13 cellular contexts compared by ENCODE assay signal in the genomic region with DNA sequence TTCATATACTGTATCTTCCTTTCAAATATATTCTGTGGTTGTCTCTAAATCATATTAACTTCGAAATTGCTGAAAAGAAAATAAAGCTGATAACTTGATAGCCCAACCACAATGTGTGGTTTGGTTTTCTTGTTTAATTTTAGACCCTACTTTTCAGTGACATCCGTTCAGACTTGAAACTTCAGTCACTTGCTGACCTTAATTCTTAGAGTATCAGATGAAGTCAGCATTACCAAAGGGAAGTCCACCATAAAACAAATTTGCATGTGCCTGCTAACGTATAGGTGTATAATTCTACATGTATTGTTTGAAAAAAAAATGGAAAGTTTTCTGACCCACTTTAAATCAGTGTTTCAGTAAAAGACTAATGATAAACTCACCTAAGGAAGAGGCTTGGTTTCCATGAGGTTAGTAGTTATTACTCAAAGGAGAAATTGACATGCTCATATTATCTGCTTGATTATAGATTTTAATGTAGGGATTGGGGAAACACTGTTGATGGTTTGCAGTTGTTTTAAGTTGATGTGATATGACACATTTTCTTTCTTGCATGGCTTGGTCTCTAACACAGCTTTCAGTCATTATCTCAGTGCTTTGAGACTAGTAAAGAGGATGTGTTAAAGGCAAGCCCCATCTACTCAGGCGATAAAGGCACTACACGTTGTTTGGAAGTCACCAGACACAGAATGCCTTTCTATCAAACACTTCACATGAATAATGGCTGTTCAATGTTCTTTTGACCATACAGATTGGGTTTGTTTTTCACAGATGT. TPM values are rescaled to one million over a fixed set of nuclear protein-coding genes. Genes with fewer than 3 reads are reported as not detected.
A peak's percentile ranks its signal among the peaks of the same experiment; 100 is the strongest.
DNase-seq lines count a peak whose midpoint lies in the region; ATAC-seq and TF ChIP-seq lines count a peak whose summit lies in the region.
"Had no signal": no experiment of that assay in that cellular context is flagged by ENCODE, and none has a peak within 500 bp of the region (broad histone marks: within the 10 kb centered on the region; RNA-seq: fewer than 3 reads in every experiment).

No MANE protein-coding gene starts in this region.

- no peaks in the 10 kb centered on the region for H3K79me2 ChIP-seq in hepatocyte

- H3K4me1 Mint-ChIP-seq in endothelial cell (ENCODE audit: unreplicated experiment) = peaks cover 4% of the 10 kb centered on the region

- TF ChIP-seq CTCF in endothelial cell (IDR thresholded peaks at IDR 0.05; ENCODE audit: unreplicated experiment) = no peak
- no peak for TF ChIP-seq CTCF in hepatocyte (IDR thresholded peaks at IDR 0.05; ENCODE audit: poor library complexity)

- H3K27me3 ChIP-seq in hepatocyte = no peaks in the 10 kb centered on the region

- no peaks in the 10 kb centered on the region for H3K36me3 ChIP-seq in hepatocyte (replicated peaks; ENCODE audit: insufficient read depth, low read depth)

- no peaks in the 10 kb centered on the region for H3K27me3 Mint-ChIP-seq in endothelial cell (ENCODE audit: unreplicated experiment)

- H3K4me2 ChIP-seq in hepatocyte = no peak overlapping the region

- H3K4me1 ChIP-seq in hepatocyte (ENCODE audit: insufficient read depth) = no peaks in the 10 kb centered on the region

- ATAC-seq in GM18870 (IDR thresholded peaks at IDR 0.05; ENCODE audit: unreplicated experiment) = peak; percentile 80
- ATAC-seq in GM21526 (IDR thresholded peaks at IDR 0.05; ENCODE audit: low FRiP score, unreplicated experiment) = peak; percentile 60
- ATAC-seq in HG03097 (IDR thresholded peaks at IDR 0.05; ENCODE audit: low FRiP score, unreplicated experiment) = peak; percentile 80

- H3K9me3 ChIP-seq in hepatocyte (ENCODE audit: low read depth) = no peaks in the 10 kb centered on the region

- no peak overlapping the region for H3K27ac ChIP-seq in hepatocyte

- DNase-seq in myocyte (ENCODE audit: low read depth) (peak; percentile 18), NCI-H526 (lab: John Stamatoyannopoulos, UW) (no peak), endothelial cell (ENCODE audit: low spot score) (no peak), hepatocyte (ENCODE audit: low spot score) (no peak)
- DNase-seq in activated effector memory CD4-positive, alpha-beta T cell treated with anti-CD3 and anti-CD28 coated beads, Interleukin-2, amount 50 U/mL, for 16 hours = no peak
- DNase-seq: amygdala, DMS 273 treated with DMSO at 0.1 percent for 48 hours had no signal

- no peaks in the 10 kb centered on the region for H3K9me2 ChIP-seq in hepatocyte (replicated peaks; ENCODE audit: insufficient read depth)

- no peaks in the 10 kb centered on the region for H3K9me3 Mint-ChIP-seq in endothelial cell (ENCODE audit: unreplicated experiment)

- 75% methylated on average over 5 of the region's 5 CpGs for WGBS in hepatocyte (ENCODE audit: low lambda C conversion rate, missing lambda C conversion rate)

- H3K4me3 Mint-ChIP-seq in endothelial cell (ENCODE audit: unreplicated experiment) = no peak overlapping the region

- H3K4me3 ChIP-seq in hepatocyte = no peak overlapping the region

- no peaks in the 10 kb centered on the region for H4K20me1 ChIP-seq in hepatocyte (ENCODE audit: insufficient read depth, poor library complexity, severe bottlenecking)

- no peaks in the 10 kb centered on the region for H3K36me3 Mint-ChIP-seq in endothelial cell (ENCODE audit: low read depth, unreplicated experiment)

- H2AFZ ChIP-seq in hepatocyte = no peak overlapping the region

- no peak overlapping the region for H3K27ac Mint-ChIP-seq in endothelial cell (ENCODE audit: unreplicated experiment)
- H3K27ac Mint-ChIP-seq: progenitor cell of endocrine pancreas had no signal

RNA-seq across cellular contexts. Expression of gene IL17A, which starts 5.2 kb away (rescaled TPM):
- total RNA-seq in myocyte = not detected in 2 replicates
- polyA plus RNA-seq in myocyte (2012) = not detected
- not detected for total RNA-seq in endothelial cell (ENCODE audit: unreplicated experiment)
- total RNA-seq in hepatocyte = not detected in 2 replicates
- not detected in 2 replicates for polyA plus RNA-seq in hepatocyte
- total RNA-seq: glomerular endothelial cell, lung microvascular endothelial cell, progenitor cell of endocrine pancreas had no signal
